ENCODE assay signal across 9 cellular contexts in the genomic region with DNA sequence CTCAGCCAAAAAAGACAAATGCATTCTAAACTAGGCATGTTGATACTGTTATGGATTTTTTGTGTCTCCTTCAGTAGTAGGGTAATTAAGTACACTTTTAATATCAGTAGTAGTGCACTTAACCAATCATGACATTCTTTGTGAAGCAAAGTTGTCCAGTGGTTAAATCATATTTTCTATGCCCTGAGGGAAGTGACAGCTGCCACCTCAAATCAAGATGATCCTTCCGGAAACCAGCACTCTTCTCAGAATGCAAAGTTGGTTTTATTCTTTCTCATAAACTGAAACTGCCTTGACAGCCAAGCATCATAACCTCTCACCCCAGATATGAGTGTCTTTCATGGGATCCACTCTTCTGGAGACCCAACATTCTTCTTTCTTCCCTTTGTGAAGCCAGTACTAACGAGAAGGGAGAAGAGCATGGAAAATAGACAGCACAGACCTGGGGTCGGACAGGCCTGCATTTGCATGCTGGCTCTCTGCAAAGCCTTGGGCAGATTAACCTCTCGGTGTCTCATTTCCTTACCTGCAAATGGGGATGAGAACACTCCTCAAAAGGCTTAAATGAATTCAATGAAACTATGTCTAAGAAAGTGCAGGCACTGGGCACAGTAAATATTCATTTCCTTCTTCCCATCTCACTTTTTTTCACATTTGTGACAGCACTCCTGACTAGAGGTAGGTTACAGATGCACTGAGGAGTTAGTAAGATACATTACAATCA. TPM values are rescaled to one million over a fixed set of nuclear protein-coding genes. Genes with fewer than 3 reads are reported as not detected.
A peak's percentile ranks its signal among the peaks of the same experiment; 100 is the strongest.
DNase-seq lines count a peak whose midpoint lies in the region; ATAC-seq and TF ChIP-seq lines count a peak whose summit lies in the region.
"Had no signal": no experiment of that assay in that cellular context is flagged by ENCODE, and none has a peak within 500 bp of the region (broad histone marks: within the 10 kb centered on the region; RNA-seq: fewer than 3 reads in every experiment).

No MANE protein-coding gene starts in this region.

- H3K4ac ChIP-seq in neuronal stem cell (ENCODE audit: low read length) = no peak overlapping the region

- peaks cover 22% of the 10 kb centered on the region for H3K36me3 Mint-ChIP-seq in T-helper 2 cell treated with Interferon-gamma antibody and Interleukin-4, amounts not matched to agents 5 μg/mL and 100 μg/mL, for 36 hours (ENCODE audit: low read depth)
- peaks cover 16% of the 10 kb centered on the region for H3K36me3 Mint-ChIP-seq in stimulated activated memory B cell treated with anti-CD40 and anti-IgM and Interleukin-4, amounts not matched to agents 10 μg/mL and 1 μg/mL and 100 μg/mL, for 72 hours

- no peak overlapping the region for H3K4me2 ChIP-seq in neuronal stem cell (ENCODE audit: insufficient read depth, low read length, poor library complexity, severe bottlenecking)

- H3K27me3 Mint-ChIP-seq in T-helper 2 cell treated with Interferon-gamma antibody and Interleukin-4, amounts not matched to agents 5 μg/mL and 100 μg/mL, for 36 hours (ENCODE audit: low read depth) = no peaks in the 10 kb centered on the region
- no peaks in the 10 kb centered on the region for H3K27me3 Mint-ChIP-seq in stimulated activated memory B cell treated with anti-CD40 and anti-IgM and Interleukin-4, amounts not matched to agents 10 μg/mL and 1 μg/mL and 100 μg/mL, for 72 hours

- no peak overlapping the region for H4K8ac ChIP-seq in neuronal stem cell (ENCODE audit: low read depth, low read length)

- ATAC-seq in HG02938 (IDR thresholded peaks at IDR 0.05; ENCODE audit: unreplicated experiment) (peak; percentile 81), gastroesophageal sphincter (no peak)
- peak; percentile 92 for ATAC-seq in stimulated activated memory B cell treated with anti-CD40 and anti-IgM and Interleukin-4, amounts not matched to agents 10 μg/mL and 1 μg/mL and 100 μg/mL, for 72 hours

- H3K4me1 ChIP-seq in neuronal stem cell (ENCODE audit: control insufficient read depth in 2 of 2, insufficient read depth in 1 of 2, low read depth in 1 of 2, low read length in 2 of 2) (no peaks in the 10 kb centered on the region), gastroesophageal sphincter (peaks cover 0 to 28% (median 8%) of the 10 kb centered on the region in 3 donors)

- no peak overlapping the region for H3K14ac ChIP-seq in neuronal stem cell (ENCODE audit: low read length)

- H3K9me3 Mint-ChIP-seq in T-helper 2 cell treated with Interferon-gamma antibody and Interleukin-4, amounts not matched to agents 5 μg/mL and 100 μg/mL, for 36 hours = no peaks in the 10 kb centered on the region
- no peaks in the 10 kb centered on the region for H3K9me3 Mint-ChIP-seq in stimulated activated memory B cell treated with anti-CD40 and anti-IgM and Interleukin-4, amounts not matched to agents 10 μg/mL and 1 μg/mL and 100 μg/mL, for 72 hours

- no peak overlapping the region for H2AFZ ChIP-seq in neuronal stem cell (ENCODE audit: low read length)

- peak; percentile 35 for DNase-seq in activated naive CD4-positive, alpha-beta T cell treated with Interleukin-2 at 50 U/mL for 16 hours
- no peak for DNase-seq in activated naive CD4-positive, alpha-beta T cell treated with anti-CD3 and anti-CD28 coated beads, Interleukin-2, amount 50 U/mL, for 16 hours
- peak; percentile 64 for DNase-seq in T-helper 2 cell treated with Interferon-gamma antibody and Interleukin-4, amounts not matched to agents 5 μg/mL and 100 μg/mL, for 36 hours (ENCODE audit: low spot score)
- DNase-seq in neuronal stem cell (ENCODE audit: low spot score) = no peak
- DNase-seq in activated CD8-positive, alpha-beta memory T cell treated with anti-CD3 and anti-CD28 coated beads for 24 hours = no peak
- DNase-seq: ovary had no signal

- H3K4me3 ChIP-seq in neuronal stem cell (ENCODE audit: low read length in 2 of 2) (no peak overlapping the region), gastroesophageal sphincter (no peak overlapping the region)
- H3K4me3 ChIP-seq: ovary had no signal

- H3K9me3 ChIP-seq in neuronal stem cell (replicated peaks in 1 of 2; ENCODE audit: control insufficient read depth in 2 of 2, insufficient read depth in 1 of 2, low read depth in 1 of 2, low read length in 2 of 2) = peaks cover 0 to 5% of the 10 kb centered on the region in 2 donors
- H3K9me3 ChIP-seq in gastroesophageal sphincter = no peaks in the 10 kb centered on the region
- H3K9me3 ChIP-seq: ovary had no signal

- H3K27ac Mint-ChIP-seq in T-helper 2 cell treated with Interferon-gamma antibody and Interleukin-4, amounts not matched to agents 5 μg/mL and 100 μg/mL, for 36 hours = peak overlapping the region; percentile 82
- peak overlapping the region; percentile 88 for H3K27ac Mint-ChIP-seq in stimulated activated memory B cell treated with anti-CD40 and anti-IgM and Interleukin-4, amounts not matched to agents 10 μg/mL and 1 μg/mL and 100 μg/mL, for 72 hours

- TF ChIP-seq EP300 in gastroesophageal sphincter (IDR thresholded peaks at IDR 0.05) = no peak

- H3K23ac ChIP-seq in neuronal stem cell (ENCODE audit: low read depth, low read length, poor library complexity) = no peak overlapping the region

- TF ChIP-seq CTCF in gastroesophageal sphincter (IDR thresholded peaks at IDR 0.05) = no peak

- no peaks in the 10 kb centered on the region for H3K27me3 ChIP-seq in neuronal stem cell (ENCODE audit: control insufficient read depth in 3 of 3, insufficient read depth in 3 of 3, low read depth in 1 of 3, low read length in 3 of 3)
- no peaks in the 10 kb centered on the region for H3K27me3 ChIP-seq in gastroesophageal sphincter
- H3K27me3 ChIP-seq: ovary had no signal

- H3K9ac ChIP-seq in neuronal stem cell (ENCODE audit: low read depth, low read length, poor library complexity) = no peak overlapping the region

- peaks cover 42% of the 10 kb centered on the region for H3K4me1 Mint-ChIP-seq in T-helper 2 cell treated with Interferon-gamma antibody and Interleukin-4, amounts not matched to agents 5 μg/mL and 100 μg/mL, for 36 hours (ENCODE audit: low read depth)
- peaks cover 43% of the 10 kb centered on the region for H3K4me1 Mint-ChIP-seq in stimulated activated memory B cell treated with anti-CD40 and anti-IgM and Interleukin-4, amounts not matched to agents 10 μg/mL and 1 μg/mL and 100 μg/mL, for 72 hours

- no peaks in the 10 kb centered on the region for H3K79me1 ChIP-seq in neuronal stem cell (ENCODE audit: low read depth, low read length)

- H3K36me3 ChIP-seq in neuronal stem cell (replicated peaks in 1 of 2; ENCODE audit: control insufficient read depth in 2 of 2, insufficient read depth in 2 of 2, low read length in 2 of 2) = peaks cover 0 to 9% of the 10 kb centered on the region in 2 donors
- H3K36me3 ChIP-seq in gastroesophageal sphincter = peaks cover 0 to 10% of the 10 kb centered on the region in 2 donors
- H3K36me3 ChIP-seq: ovary had no signal

- no peak overlapping the region for H2BK15ac ChIP-seq in neuronal stem cell (ENCODE audit: low read length)

- peak overlapping the region; percentile 65 for H3K4me3 Mint-ChIP-seq in T-helper 2 cell treated with Interferon-gamma antibody and Interleukin-4, amounts not matched to agents 5 μg/mL and 100 μg/mL, for 36 hours
- H3K4me3 Mint-ChIP-seq in stimulated activated memory B cell treated with anti-CD40 and anti-IgM and Interleukin-4, amounts not matched to agents 10 μg/mL and 1 μg/mL and 100 μg/mL, for 72 hours = peak overlapping the region; percentile 73

- H2BK12ac ChIP-seq in neuronal stem cell (ENCODE audit: low read length) = no peak overlapping the region

- H3K27ac ChIP-seq in neuronal stem cell (replicated peaks; ENCODE audit: low read length) (no peak overlapping the region), gastroesophageal sphincter (no peak overlapping the region)
- H3K27ac ChIP-seq: ovary had no signal

- no peak overlapping the region for H2BK120ac ChIP-seq in neuronal stem cell (ENCODE audit: low read depth, low read length)

- no peak overlapping the region for H2BK5ac ChIP-seq in neuronal stem cell (ENCODE audit: low read length)

- H2AK5ac ChIP-seq in neuronal stem cell (ENCODE audit: low read depth, low read length) = no peak overlapping the region

- no CpG with 5 or more reads among the region's 4 CpGs for WGBS in neuronal stem cell (ENCODE audit: extremely low coverage in 2 of 2, insufficient read length in 2 of 2, insufficient replicate concordance in 1 of 2), 2 donors
- WGBS in gastroesophageal sphincter (ENCODE audit: low coverage in 1 of 2), 2 donors = 91% methylated on average over 3 to 4 of the region's 4 CpGs

- no peak for TF ChIP-seq POLR2A in gastroesophageal sphincter (IDR thresholded peaks at IDR 0.05)

- no peak overlapping the region for H3K18ac ChIP-seq in neuronal stem cell (ENCODE audit: low read length)

- no peak overlapping the region for H4K91ac ChIP-seq in neuronal stem cell (ENCODE audit: low read depth, low read length, poor library complexity)

RNA-seq across cellular contexts. Expression of gene AAGAB, which starts 13.2 kb away (rescaled TPM):
- 31.9 TPM for polyA plus RNA-seq in neuronal stem cell (2013, experiment 1 of 2)
- 31.5 TPM for polyA plus RNA-seq in neuronal stem cell (2013, experiment 2 of 2)
- total RNA-seq in gastroesophageal sphincter = 10 to 100 TPM; 19.1 to 36.5 (median 27.6) TPM

RNA-seq across cellular contexts. Expression of gene IQCH, which starts 13.3 kb away (rescaled TPM):
- 3.7 TPM for polyA plus RNA-seq in neuronal stem cell (2013, experiment 1 of 2)
- polyA plus RNA-seq in neuronal stem cell (2013, experiment 2 of 2) = 3.5 TPM
- 1 to 10 TPM in 2 of 4 donors, under 1 TPM in 1, not detected in 1; 0.27 to 4.6 (median 1.1) TPM for total RNA-seq in gastroesophageal sphincter

Comparison
In these comparisons a context has a peak if more than half of its experiments do, and no peak if none do; other contexts are left out.
1. DNase-seq: peak in activated naive CD4-positive, alpha-beta T cell treated with Interleukin-2 at 50 U/mL for 16 hours (single experiment) and T-helper 2 cell treated with Interferon-gamma antibody and Interleukin-4, amounts not matched to agents 5 μg/mL and 100 μg/mL, for 36 hours (single experiment); none in activated naive CD4-positive, alpha-beta T cell treated with anti-CD3 and anti-CD28 coated beads, Interleukin-2, amount 50 U/mL, for 16 hours (single experiment), neuronal stem cell (single experiment) and activated CD8-positive, alpha-beta memory T cell treated with anti-CD3 and anti-CD28 coated beads for 24 hours (single experiment).